In the genomic region with DNA sequence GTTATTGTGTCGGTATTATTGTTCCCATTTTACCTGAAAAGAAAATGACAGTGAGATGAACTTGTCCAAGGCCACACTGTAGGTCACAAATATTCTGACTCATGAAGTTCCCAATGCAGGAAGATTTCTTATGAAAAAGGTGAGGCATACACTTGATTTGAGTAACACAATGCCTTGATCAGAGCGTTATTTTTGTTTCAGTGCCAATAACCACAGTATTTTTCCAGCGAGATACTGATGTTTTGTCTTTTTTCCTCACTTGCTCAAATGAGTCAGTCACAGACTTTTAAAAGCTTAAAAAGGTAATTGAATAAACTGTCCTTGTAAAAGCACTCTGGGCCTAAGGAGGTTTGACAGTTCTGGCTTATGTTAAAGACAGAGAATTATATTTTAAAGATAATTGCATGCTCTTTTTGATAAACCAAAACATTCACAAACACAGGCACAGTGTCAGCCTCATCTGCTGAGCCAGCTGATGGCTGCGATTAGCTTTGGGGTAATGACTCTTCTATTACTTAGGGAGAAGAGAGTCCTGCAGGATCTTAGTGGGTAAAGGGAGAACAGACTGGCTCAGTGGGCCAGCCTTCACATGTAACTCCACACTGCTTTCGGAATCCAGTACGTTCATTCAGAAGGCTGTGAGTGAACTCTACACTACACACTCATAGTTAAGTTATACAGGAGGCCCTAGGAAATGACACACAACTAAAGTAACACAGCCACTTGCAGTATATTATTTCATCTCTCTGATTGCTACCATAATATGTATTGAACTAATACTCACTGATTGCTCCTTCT, we compare ENCODE assay signal across 17 cellular contexts.
DNase-seq lines count a peak whose midpoint lies in the region; ATAC-seq and TF ChIP-seq lines count a peak whose summit lies in the region.
"Had no signal": no experiment of that assay in that cellular context is flagged by ENCODE, and none has a peak within 500 bp of the region (broad histone marks: within the 10 kb centered on the region; RNA-seq: fewer than 3 reads in every experiment).

No MANE protein-coding gene starts in this region.

- H3K27ac ChIP-seq in substantia nigra (ENCODE audit: low read depth, low read length, poor library complexity, severe bottlenecking) = no peak overlapping the region
- H3K27ac ChIP-seq: BLaER1, RWPE1 had no signal

- ATAC-seq in SK-N-SH treated with all-trans-retinoic acid at 6 μM for 48 hours (peak; percentile 90), HG02623 (IDR thresholded peaks at IDR 0.05; ENCODE audit: unreplicated experiment) (no peak)
- ATAC-seq: stimulated activated effector memory CD8-positive, alpha-beta T cell treated with anti-CD3 and anti-CD28 coated beads, Interleukin-12 subunit alpha, Interleukin-12 subunit beta, amount 100 ng/mL, for 72 hours had no signal

- no peak for TF ChIP-seq CTCF in epithelial cell of esophagus (IDR thresholded peaks at IDR 0.05; ENCODE audit: insufficient read depth, low read depth, low read length, missing control alignments)

- peak; percentile 14 for DNase-seq in epithelial cell of esophagus (ENCODE audit: low read depth)
- DNase-seq in kidney glomerular epithelial cell (lab: John Stamatoyannopoulos, UW) = peak; percentile 45
- DNase-seq in AG20443 (ENCODE audit: low spot score) = no peak
- no peak for DNase-seq in substantia nigra (lab: John Stamatoyannopoulos, UW)
- DNase-seq in amygdala (lab: John Stamatoyannopoulos, UW) = no peak
- DNase-seq: activated CD4-positive, alpha-beta T cell treated with anti-CD3 and anti-CD28 coated beads, Interleukin-2, amount 50 U/mL, for 4 hours; activated T-cell treated with anti-CD3 and anti-CD28 coated beads for 4 hours; glutamatergic neuron; NCI-H1930; NCI-H446; T-helper 1 cell had no signal

- H3K4me3 ChIP-seq in epithelial cell of esophagus (ENCODE audit: low read length) = no peak overlapping the region
- H3K4me3 ChIP-seq: BLaER1, tibial nerve had no signal

TF ChIP-seq in SK-N-SH treated with all-trans-retinoic acid at 6 μM for 48 hours, 23 proteins besides CTCF, POLR2A, EP300 and RAD21 (continues in another document):
- TF ChIP-seq PPARA (CRISPR knock-in tag; IDR thresholded peaks at IDR 0.05; ENCODE audit: borderline replicate concordance) = no peak
- TF ChIP-seq OSR1 (CRISPR knock-in tag; IDR thresholded peaks at IDR 0.05) = no peak
- peak; percentile 67 for TF ChIP-seq ZC3H10 (CRISPR knock-in tag; IDR thresholded peaks at IDR 0.05)
- TF ChIP-seq, protein P1, sequence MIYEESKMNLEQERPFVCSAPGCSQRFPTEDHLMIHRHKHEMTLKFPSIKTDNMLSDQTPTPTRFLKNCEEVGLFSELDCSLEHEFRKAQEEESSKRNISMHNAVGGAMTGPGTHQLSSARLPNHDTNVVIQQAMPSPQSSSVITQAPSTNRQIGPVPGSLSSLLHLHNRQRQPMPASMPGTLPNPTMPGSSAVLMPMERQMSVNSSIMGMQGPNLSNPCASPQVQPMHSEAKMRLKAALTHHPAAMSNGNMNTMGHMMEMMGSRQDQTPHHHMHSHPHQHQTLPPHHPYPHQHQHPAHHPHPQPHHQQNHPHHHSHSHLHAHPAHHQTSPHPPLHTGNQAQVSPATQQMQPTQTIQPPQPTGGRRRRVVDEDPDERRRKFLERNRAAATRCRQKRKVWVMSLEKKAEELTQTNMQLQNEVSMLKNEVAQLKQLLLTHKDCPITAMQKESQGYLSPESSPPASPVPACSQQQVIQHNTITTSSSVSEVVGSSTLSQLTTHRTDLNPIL (CRISPR knock-in tag; IDR thresholded peaks at IDR 0.05; ENCODE audit: low read depth) = 0 out of 2 replicates have a peak, but pooled peaks have one; percentile 40
- no peak for TF ChIP-seq ZNF8 (CRISPR knock-in tag; IDR thresholded peaks at IDR 0.05)
- TF ChIP-seq ISL1 (CRISPR knock-in tag; IDR thresholded peaks at IDR 0.05) = peak; percentile 98
- TF ChIP-seq ZNF70 (CRISPR knock-in tag; IDR thresholded peaks at IDR 0.05) = no peak
- no peak for TF ChIP-seq GLIS3 (CRISPR knock-in tag; IDR thresholded peaks at IDR 0.05)
- TF ChIP-seq, protein P2, sequence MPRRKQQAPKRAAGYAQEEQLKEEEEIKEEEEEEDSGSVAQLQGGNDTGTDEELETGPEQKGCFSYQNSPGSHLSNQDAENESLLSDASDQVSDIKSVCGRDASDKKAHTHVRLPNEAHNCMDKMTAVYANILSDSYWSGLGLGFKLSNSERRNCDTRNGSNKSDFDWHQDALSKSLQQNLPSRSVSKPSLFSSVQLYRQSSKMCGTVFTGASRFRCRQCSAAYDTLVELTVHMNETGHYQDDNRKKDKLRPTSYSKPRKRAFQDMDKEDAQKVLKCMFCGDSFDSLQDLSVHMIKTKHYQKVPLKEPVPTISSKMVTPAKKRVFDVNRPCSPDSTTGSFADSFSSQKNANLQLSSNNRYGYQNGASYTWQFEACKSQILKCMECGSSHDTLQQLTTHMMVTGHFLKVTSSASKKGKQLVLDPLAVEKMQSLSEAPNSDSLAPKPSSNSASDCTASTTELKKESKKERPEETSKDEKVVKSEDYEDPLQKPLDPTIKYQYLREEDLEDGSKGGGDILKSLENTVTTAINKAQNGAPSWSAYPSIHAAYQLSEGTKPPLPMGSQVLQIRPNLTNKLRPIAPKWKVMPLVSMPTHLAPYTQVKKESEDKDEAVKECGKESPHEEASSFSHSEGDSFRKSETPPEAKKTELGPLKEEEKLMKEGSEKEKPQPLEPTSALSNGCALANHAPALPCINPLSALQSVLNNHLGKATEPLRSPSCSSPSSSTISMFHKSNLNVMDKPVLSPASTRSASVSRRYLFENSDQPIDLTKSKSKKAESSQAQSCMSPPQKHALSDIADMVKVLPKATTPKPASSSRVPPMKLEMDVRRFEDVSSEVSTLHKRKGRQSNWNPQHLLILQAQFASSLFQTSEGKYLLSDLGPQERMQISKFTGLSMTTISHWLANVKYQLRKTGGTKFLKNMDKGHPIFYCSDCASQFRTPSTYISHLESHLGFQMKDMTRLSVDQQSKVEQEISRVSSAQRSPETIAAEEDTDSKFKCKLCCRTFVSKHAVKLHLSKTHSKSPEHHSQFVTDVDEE (CRISPR knock-in tag; IDR thresholded peaks at IDR 0.05) = peak; percentile 93
- TF ChIP-seq RARB (CRISPR knock-in tag; IDR thresholded peaks at IDR 0.05) = no peak
- no peak; the same call in 1 of the 2 replicates for TF ChIP-seq CSDC2 (CRISPR knock-in tag; IDR thresholded peaks at IDR 0.05)
- no peak for TF ChIP-seq ARNTL (CRISPR knock-in tag; IDR thresholded peaks at IDR 0.05; ENCODE audit: borderline replicate concordance, low read depth)
- TF ChIP-seq ZFP3 (CRISPR knock-in tag; IDR thresholded peaks at IDR 0.05) = peak; percentile 55; the same call in 1 of the 2 replicates
- TF ChIP-seq, protein P3, sequence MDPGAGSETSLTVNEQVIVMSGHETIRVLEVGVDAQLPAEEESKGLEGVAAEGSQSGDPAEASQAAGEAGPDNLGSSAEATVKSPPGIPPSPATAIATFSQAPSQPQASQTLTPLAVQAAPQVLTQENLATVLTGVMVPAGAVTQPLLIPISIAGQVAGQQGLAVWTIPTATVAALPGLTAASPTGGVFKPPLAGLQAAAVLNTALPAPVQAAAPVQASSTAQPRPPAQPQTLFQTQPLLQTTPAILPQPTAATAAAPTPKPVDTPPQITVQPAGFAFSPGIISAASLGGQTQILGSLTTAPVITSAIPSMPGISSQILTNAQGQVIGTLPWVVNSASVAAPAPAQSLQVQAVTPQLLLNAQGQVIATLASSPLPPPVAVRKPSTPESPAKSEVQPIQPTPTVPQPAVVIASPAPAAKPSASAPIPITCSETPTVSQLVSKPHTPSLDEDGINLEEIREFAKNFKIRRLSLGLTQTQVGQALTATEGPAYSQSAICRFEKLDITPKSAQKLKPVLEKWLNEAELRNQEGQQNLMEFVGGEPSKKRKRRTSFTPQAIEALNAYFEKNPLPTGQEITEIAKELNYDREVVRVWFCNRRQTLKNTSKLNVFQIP (CRISPR knock-in tag; IDR thresholded peaks at IDR 0.05; ENCODE audit: borderline replicate concordance, low read depth) = no peak
- TF ChIP-seq ESRRG (CRISPR knock-in tag; IDR thresholded peaks at IDR 0.05) = no peak
- TF ChIP-seq TOX (CRISPR knock-in tag; IDR thresholded peaks at IDR 0.05; ENCODE audit: borderline replicate concordance) = peak; percentile 55; the same call in 1 of the 2 replicates
- no peak for TF ChIP-seq SNAI2 (CRISPR knock-in tag; IDR thresholded peaks at IDR 0.05)
- TF ChIP-seq ZNF565 (CRISPR knock-in tag; conservative IDR thresholded peaks at IDR 0.05; ENCODE audit: low read depth) = no peak
- peak; percentile 92 for TF ChIP-seq TCF4 (CRISPR knock-in tag; IDR thresholded peaks at IDR 0.05; ENCODE audit: borderline replicate concordance)
- TF ChIP-seq, protein P4, sequence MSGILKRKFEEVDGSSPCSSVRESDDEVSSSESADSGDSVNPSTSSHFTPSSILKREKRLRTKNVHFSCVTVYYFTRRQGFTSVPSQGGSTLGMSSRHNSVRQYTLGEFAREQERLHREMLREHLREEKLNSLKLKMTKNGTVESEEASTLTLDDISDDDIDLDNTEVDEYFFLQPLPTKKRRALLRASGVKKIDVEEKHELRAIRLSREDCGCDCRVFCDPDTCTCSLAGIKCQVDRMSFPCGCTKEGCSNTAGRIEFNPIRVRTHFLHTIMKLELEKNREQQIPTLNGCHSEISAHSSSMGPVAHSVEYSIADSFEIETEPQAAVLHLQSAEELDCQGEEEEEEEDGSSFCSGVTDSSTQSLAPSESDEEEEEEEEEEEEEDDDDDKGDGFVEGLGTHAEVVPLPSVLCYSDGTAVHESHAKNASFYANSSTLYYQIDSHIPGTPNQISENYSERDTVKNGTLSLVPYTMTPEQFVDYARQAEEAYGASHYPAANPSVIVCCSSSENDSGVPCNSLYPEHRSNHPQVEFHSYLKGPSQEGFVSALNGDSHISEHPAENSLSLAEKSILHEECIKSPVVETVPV (CRISPR knock-in tag; IDR thresholded peaks at IDR 0.05) = peak; percentile 31; the same call in 1 of the 2 replicates
- TF ChIP-seq BACH2 (CRISPR knock-in tag; IDR thresholded peaks at IDR 0.05; ENCODE audit: borderline replicate concordance) = no peak

Comparison
In these comparisons a context has a peak if more than half of its experiments do, and no peak if none do; other contexts are left out.
1. DNase-seq: peak in epithelial cell of esophagus (single experiment) and kidney glomerular epithelial cell (single experiment); none in AG20443 (single experiment), substantia nigra (0 of 49) and amygdala (0 of 56).